11 cellular contexts compared by ENCODE assay signal in genomic region chr17:68288375-68288774, GRCh38. TPM values are rescaled to one million over a fixed set of nuclear protein-coding genes. Genes with fewer than 3 reads are reported as not detected.
DNase-seq lines count a peak whose midpoint lies in the region; ATAC-seq, FAIRE-seq and TF ChIP-seq lines count a peak whose summit lies in the region.
"Had no signal": no experiment of that assay in that cellular context is flagged by ENCODE, and none has a peak within 500 bp of the region (broad histone marks: within the 10 kb centered on the region; RNA-seq: fewer than 3 reads in every experiment).

No MANE protein-coding gene starts in this region.

- CTCF ChIA-PET in GM10248 (lab: Yijun Ruan, JAX) (interaction anchor here (0.7 to 4.5 kb wide), 11 partner anchors 9 to 175 kb away, joined by 3 to 26 read pairs (median 3); partner anchors contain the start of gene WIPI1), T-cell (lab: Charles Lee) (interaction anchor here (0.5 to 1.5 kb wide), 3 partner anchors 13 to 143 kb away, joined by 3 to 5 read pairs (median 5); no protein-coding TSS in a partner anchor)
- CTCF ChIA-PET in naive thymus-derived CD4-positive, alpha-beta T cell (lab: Charles Lee): interaction anchor here (0.6 to 2.6 kb wide), 7 partner anchors 10 to 174 kb away, joined by 3 to 10 read pairs (median 3); no protein-coding TSS in a partner anchor

- intact Hi-C loops in naive thymus-derived CD4-positive, alpha-beta T cell (cut with micrococcal nuclease): no loop called here

- peak; percentile 67 for DNase-seq in GM10248 (ENCODE audit: extremely low spot score)
- peak; percentile 50 for DNase-seq in H54 (ENCODE audit: insufficient read length, low spot score)
- DNase-seq in T-cell: peak in 1 of 34 experiments; percentile 13
- DNase-seq in naive thymus-derived CD4-positive, alpha-beta T cell: no peak
- DNase-seq in omental fat pad (ENCODE audit: low spot score): no peak
- no peak for DNase-seq in NCI-H226
- no peak for DNase-seq in activated gamma-delta T cell (lab: John Stamatoyannopoulos, UW)
- DNase-seq: activated CD8-positive, alpha-beta memory T cell treated with anti-CD3 and anti-CD28 coated beads, Interleukin-2, amount 50 U/mL, for 4 hours; left colon; tibial artery had no signal

- FAIRE-seq in H54 (lab: Jason Lieb, UNC): no peak

- H3K9me3 Mint-ChIP-seq in T-cell: no peaks in the 10 kb centered on the region
- H3K9me3 Mint-ChIP-seq in naive thymus-derived CD4-positive, alpha-beta T cell: peaks cover 0 to 3% (median 0%) of the 10 kb centered on the region in 11 donors

- no peak for TF ChIP-seq CTCF in GM10248 (IDR thresholded peaks at IDR 0.05; ENCODE audit: control extremely low read depth, extremely low read depth, low read depth, missing control alignments)
- no peak for TF ChIP-seq CTCF in omental fat pad (IDR thresholded peaks at IDR 0.05)

- no peaks in the 10 kb centered on the region for H3K36me3 Mint-ChIP-seq in T-cell
- H3K36me3 Mint-ChIP-seq in naive thymus-derived CD4-positive, alpha-beta T cell: peaks cover 0 to 11% (median 0%) of the 10 kb centered on the region in 5 donors

- TF ChIP-seq POLR2A in H54 (IDR thresholded peaks at IDR 0.05; ENCODE audit: low read depth, low read length): no peak

- no peaks in the 10 kb centered on the region for H3K27me3 Mint-ChIP-seq in T-cell
- H3K27me3 Mint-ChIP-seq in naive thymus-derived CD4-positive, alpha-beta T cell: no peaks in the 10 kb centered on the region

- peaks cover 22 to 31% of the 10 kb centered on the region in 2 donors for H3K4me1 ChIP-seq in naive thymus-derived CD4-positive, alpha-beta T cell (ENCODE audit: control insufficient read depth in 2 of 2, insufficient read depth in 2 of 2, low read length in 2 of 2)

- H3K27me3 ChIP-seq in naive thymus-derived CD4-positive, alpha-beta T cell (ENCODE audit: control insufficient read depth in 2 of 2, insufficient read depth in 2 of 2, low read length in 2 of 2): no peaks in the 10 kb centered on the region

- H3K9me3 ChIP-seq in naive thymus-derived CD4-positive, alpha-beta T cell (ENCODE audit: control insufficient read depth in 2 of 3, low read length in 3 of 3): no peaks in the 10 kb centered on the region
- H3K9me3 ChIP-seq: tibial artery had no signal

- H3K27ac ChIP-seq in naive thymus-derived CD4-positive, alpha-beta T cell (ENCODE audit: low read depth, low read length): no peak overlapping the region
- H3K27ac ChIP-seq: tibial artery had no signal

- H3K4me1 Mint-ChIP-seq in T-cell: peaks cover 40 to 55% (median 48%) of the 10 kb centered on the region in 3 donors
- peaks cover 28 to 65% (median 50%) of the 10 kb centered on the region in 7 donors for H3K4me1 Mint-ChIP-seq in naive thymus-derived CD4-positive, alpha-beta T cell

- peak overlapping the region in 1 of 3 donors; percentile 99 for H3K4me3 Mint-ChIP-seq in T-cell
- peak overlapping the region in 5 of 10 donors; percentile 72 to 100 (median 97) for H3K4me3 Mint-ChIP-seq in naive thymus-derived CD4-positive, alpha-beta T cell

- POLR2A ChIA-PET in GM10248 (lab: Yijun Ruan, JAX): interaction anchor here (0.7 kb wide), 1 partner anchor 149 kb away, joined by 3 read pairs; no protein-coding TSS in a partner anchor
- POLR2A ChIA-PET in T-cell (lab: Charles Lee): interaction anchor here in 1 of 2 donors (0.5 to 0.7 kb wide), 2 partner anchors 16 to 68 kb away, joined by 8 to 11 read pairs; no protein-coding TSS in a partner anchor
- POLR2A ChIA-PET in naive thymus-derived CD4-positive, alpha-beta T cell (lab: Charles Lee): interaction anchor here (0.7 to 6.7 kb wide), 8 partner anchors 14 to 149 kb away, joined by 3 to 84 read pairs (median 4); partner anchors contain the start of gene AMZ2

- no peak for ATAC-seq in T-cell (replicated peaks in 1 of 4)
- no peak for ATAC-seq in naive thymus-derived CD4-positive, alpha-beta T cell
- no peak for ATAC-seq in omental fat pad (ENCODE audit: low FRiP score)
- ATAC-seq in HG02981 (IDR thresholded peaks at IDR 0.05; ENCODE audit: unreplicated experiment): no peak
- ATAC-seq: left colon had no signal

- H3K27ac Mint-ChIP-seq in T-cell: peak overlapping the region; percentile 9 to 99
- peak overlapping the region; percentile 29 to 99 (median 92) for H3K27ac Mint-ChIP-seq in naive thymus-derived CD4-positive, alpha-beta T cell

- no peak overlapping the region for H3K4me3 ChIP-seq in naive thymus-derived CD4-positive, alpha-beta T cell (ENCODE audit: low read length)
- H3K4me3 ChIP-seq: tibial artery had no signal

- no peaks in the 10 kb centered on the region for H3K36me3 ChIP-seq in naive thymus-derived CD4-positive, alpha-beta T cell (ENCODE audit: control insufficient read depth in 2 of 3, insufficient read depth in 3 of 3, low read length in 3 of 3)
- H3K36me3 ChIP-seq: tibial artery had no signal

RNA-seq across cellular contexts. Expression of gene SLC16A6, which starts 2.6 kb away (rescaled TPM):
- total RNA-seq in T-cell: 10 to 100 TPM in 1 of 5 donors, 1 to 10 TPM in 4; 4.4 to 10.5 (median 7.0) TPM
- 10 to 100 TPM in 1 of 5 experiments, 1 to 10 TPM in 4; 4.0 to 12.5 (median 6.8) TPM for total RNA-seq in naive thymus-derived CD4-positive, alpha-beta T cell
- polyA plus RNA-seq in naive thymus-derived CD4-positive, alpha-beta T cell: 1 to 10 TPM in 1 of 2 donors, under 1 TPM in 1; 0.74 to 1.1 TPM
- total RNA-seq in omental fat pad: 1 to 10 TPM in 3 of 4 donors, under 1 TPM in 1; 0.38 to 7.3 (median 2.2) TPM

RNA-seq across cellular contexts. Expression of gene ARSG, which starts 2.9 kb away (rescaled TPM):
- total RNA-seq in T-cell (10 to 100 TPM; 14.5 to 22.9 (median 17.8) TPM), omental fat pad (1 to 10 TPM; 1.4 to 8.2 (median 2.6) TPM)
- total RNA-seq in naive thymus-derived CD4-positive, alpha-beta T cell: 10 to 100 TPM in 4 of 5 experiments, 1 to 10 TPM in 1; 7.3 to 20.0 (median 13.2) TPM
- 1 to 10 TPM; 7.9 to 8.5 TPM for polyA plus RNA-seq in naive thymus-derived CD4-positive, alpha-beta T cell

RNA-seq across cellular contexts. Expression of gene AMZ2, which starts 40.5 kb away (rescaled TPM):
- total RNA-seq in T-cell: 10 to 100 TPM; 50.9 to 81.8 (median 60.5) TPM
- total RNA-seq in naive thymus-derived CD4-positive, alpha-beta T cell: 10 to 100 TPM; 47.6 to 85.5 (median 73.8) TPM
- polyA plus RNA-seq in naive thymus-derived CD4-positive, alpha-beta T cell: 100 to 1,000 TPM in 1 of 2 donors, 10 to 100 TPM in 1; 98.4 to 103 TPM
- total RNA-seq in omental fat pad: 10 to 100 TPM; 26.6 to 59.6 (median 48.1) TPM

Comparison
In these comparisons a context has a peak if more than half of its experiments do, and no peak if none do; other contexts are left out.
1. DNase-seq: peak in GM10248 (single experiment) and H54 (single experiment); none in naive thymus-derived CD4-positive, alpha-beta T cell (0 of 9), omental fat pad (single experiment), NCI-H226 (single experiment) and activated gamma-delta T cell (single experiment).